ENCODE assay signal across 8 cellular contexts in genomic region chr11:118438314-118438931, GRCh38. TPM values are rescaled to one million over a fixed set of nuclear protein-coding genes. Genes with fewer than 3 reads are reported as not detected.
DNase-seq lines count a peak whose midpoint lies in the region; ATAC-seq and TF ChIP-seq lines count a peak whose summit lies in the region.

No MANE protein-coding gene starts in this region.

- H3K36me3 ChIP-seq in CD8-positive, alpha-beta memory T cell (ENCODE audit: insufficient read depth, low read length): no peaks in the 10 kb centered on the region
- H3K36me3 ChIP-seq in HAP-1 (replicated peaks) (peaks cover 9% of the 10 kb centered on the region), ovary (no peaks in the 10 kb centered on the region), uterus (no peaks in the 10 kb centered on the region)

- no peak for TF ChIP-seq EP300 in ovary (IDR thresholded peaks at IDR 0.05)

- peaks cover 0 to 53% (median 4%) of the 10 kb centered on the region in 3 donors for H3K36me3 Mint-ChIP-seq in CD8-positive, alpha-beta memory T cell
- H3K36me3 Mint-ChIP-seq in activated naive CD4-positive, alpha-beta T cell treated with anti-CD3 and anti-CD28 coated beads, Interleukin-2, amount 50 U/mL, for 72 hours: peaks cover 0 to 5% of the 10 kb centered on the region in 2 donors

- H3K9me3 ChIP-seq in CD8-positive, alpha-beta memory T cell (ENCODE audit: low read length): no peaks in the 10 kb centered on the region
- H3K9me3 ChIP-seq in HAP-1 (no peaks in the 10 kb centered on the region), ovary (no peaks in the 10 kb centered on the region), uterus (no peaks in the 10 kb centered on the region)

- no peaks in the 10 kb centered on the region for H3K9me3 Mint-ChIP-seq in CD8-positive, alpha-beta memory T cell
- H3K9me3 Mint-ChIP-seq in activated naive CD4-positive, alpha-beta T cell treated with anti-CD3 and anti-CD28 coated beads, Interleukin-2, amount 50 U/mL, for 72 hours: no peaks in the 10 kb centered on the region

- H3K27ac Mint-ChIP-seq in CD8-positive, alpha-beta memory T cell: peak overlapping the region; percentile 92 to 99 (median 97)
- H3K27ac Mint-ChIP-seq in activated naive CD4-positive, alpha-beta T cell treated with anti-CD3 and anti-CD28 coated beads, Interleukin-2, amount 50 U/mL, for 72 hours: peak overlapping the region; percentile 90 to 96

- intact Hi-C loops in ovary (cut with DNase I): loop anchor here in 2 of 4 donors (5.0 kb wide), 1 partner anchor 36 kb away; the partner anchor contains the start of gene ATP5MG (in 2 of the 2)
- intact Hi-C loops in uterus (cut with DNase I; ENCODE audit: low total_unique reads): no loop called here

- no peak for TF ChIP-seq CTCF in ovary (IDR thresholded peaks at IDR 0.05)
- TF ChIP-seq CTCF in uterus (IDR thresholded peaks at IDR 0.05): no peak

- ATAC-seq in activated naive CD4-positive, alpha-beta T cell treated with anti-CD3 and anti-CD28 coated beads, Interleukin-2, amount 50 U/mL, for 72 hours: peak; percentile 15 to 18
- ATAC-seq in GM21717 (IDR thresholded peaks at IDR 0.05; ENCODE audit: unreplicated experiment): no peak

- CTCF ChIA-PET in CD8-positive, alpha-beta memory T cell (lab: Charles Lee): interaction anchor here (1.1 to 1.2 kb wide), 2 partner anchors 13 to 79 kb away, joined by 3 to 4 read pairs; partner anchors contain the start of gene UBE4A

- peak overlapping the region; percentile 76 for H3K4me3 ChIP-seq in CD8-positive, alpha-beta memory T cell (ENCODE audit: low read length)
- H3K4me3 ChIP-seq in HAP-1 (peak overlapping the region; percentile 80), ovary (peak overlapping the region; percentile 70), uterus (peak overlapping the region; percentile 72 to 82)

- peaks cover 53% of the 10 kb centered on the region for H3K4me1 ChIP-seq in CD8-positive, alpha-beta memory T cell (ENCODE audit: insufficient read depth, low read length)
- H3K4me1 ChIP-seq in HAP-1 (peaks cover 32% of the 10 kb centered on the region), ovary (ENCODE audit: insufficient read depth) (peaks cover 3% of the 10 kb centered on the region), uterus (no peaks in the 10 kb centered on the region)

- peaks cover 0 to 7% of the 10 kb centered on the region in 2 donors for H3K27me3 Mint-ChIP-seq in CD8-positive, alpha-beta memory T cell

- H3K27ac ChIP-seq in CD8-positive, alpha-beta memory T cell (ENCODE audit: low read depth, low read length): peak overlapping the region; percentile 89
- peak overlapping the region; percentile 84 to 89 for H3K27ac ChIP-seq in ovary
- H3K27ac ChIP-seq in uterus: peak overlapping the region; percentile 98 to 99

- in situ Hi-C loops in HAP-1 (cut with MboI; ENCODE audit: low sequenced_read_pairs): no loop called here

- peak; percentile 37 to 77 (median 64) for DNase-seq in CD8-positive, alpha-beta memory T cell
- DNase-seq in HAP-1 (ENCODE audit: low spot score in 2 of 2) (peak; percentile 49 to 72), RPMI8226 (peak; percentile 50), globus pallidus (ENCODE audit: low spot score) (peak; percentile 61), ovary (peak in 4 of 5 donors; percentile 19 to 37 (median 34)), uterus (peak; percentile 16 to 35)
- peak; percentile 39 to 56 for DNase-seq in activated naive CD4-positive, alpha-beta T cell treated with anti-CD3 and anti-CD28 coated beads, Interleukin-2, amount 50 U/mL, for 72 hours (ENCODE audit: low spot score in 2 of 2)

- peak overlapping the region; percentile 91 to 99 (median 95) for H3K4me3 Mint-ChIP-seq in CD8-positive, alpha-beta memory T cell

- no peaks in the 10 kb centered on the region for H3K27me3 ChIP-seq in CD8-positive, alpha-beta memory T cell (ENCODE audit: insufficient read depth, low read length, poor library complexity, severe bottlenecking)
- H3K27me3 ChIP-seq in HAP-1 (ENCODE audit: low read depth) (no peaks in the 10 kb centered on the region), ovary (no peaks in the 10 kb centered on the region), uterus (no peaks in the 10 kb centered on the region)

- 0 to 1% (median 0%) methylated on average over 14 of the region's 14 CpGs for WGBS in ovary, 3 donors

- POLR2A ChIA-PET in CD8-positive, alpha-beta memory T cell (lab: Charles Lee): interaction anchor here (0.6 to 1.6 kb wide), 5 partner anchors 25 to 664 kb away, joined by 3 to 10 read pairs (median 3); no protein-coding TSS in a partner anchor

- peaks cover 59 to 60% (median 60%) of the 10 kb centered on the region in 3 donors for H3K4me1 Mint-ChIP-seq in CD8-positive, alpha-beta memory T cell

- TF ChIP-seq POLR2A in ovary (IDR thresholded peaks at IDR 0.05) (no peak), uterus (IDR thresholded peaks at IDR 0.05) (no peak)

RNA-seq across cellular contexts. Expression of gene KMT2A, which starts 2.1 kb away (rescaled TPM):
- total RNA-seq in CD8-positive, alpha-beta memory T cell: 10 to 100 TPM; 80.0 to 80.6 TPM
- polyA plus RNA-seq in CD8-positive, alpha-beta memory T cell: 40.5 TPM
- 10 to 100 TPM; 71.4 to 99.3 TPM for total RNA-seq in activated naive CD4-positive, alpha-beta T cell treated with anti-CD3 and anti-CD28 coated beads, Interleukin-2, amount 50 U/mL, for 72 hours
- total RNA-seq in ovary: 100 to 1,000 TPM in 2 of 7 donors, 10 to 100 TPM in 5; 72.0 to 107 (median 82.0) TPM
- polyA plus RNA-seq in ovary: 10 to 100 TPM; 25.8 to 45.2 TPM
- total RNA-seq in uterus: 100 to 1,000 TPM in 1 of 4 donors, 10 to 100 TPM in 3; 41.0 to 142 (median 73.9) TPM

RNA-seq across cellular contexts. Expression of gene ATP5MG, which starts 37.0 kb away (rescaled TPM):
- total RNA-seq in CD8-positive, alpha-beta memory T cell: 100 to 1,000 TPM; 277 to 280 TPM
- polyA plus RNA-seq in CD8-positive, alpha-beta memory T cell: 632 TPM
- total RNA-seq in activated naive CD4-positive, alpha-beta T cell treated with anti-CD3 and anti-CD28 coated beads, Interleukin-2, amount 50 U/mL, for 72 hours: 100 to 1,000 TPM; 231 to 249 TPM
- total RNA-seq in ovary: 100 to 1,000 TPM in 5 of 7 donors, 10 to 100 TPM in 2; 70.5 to 201 (median 155) TPM
- polyA plus RNA-seq in ovary: 100 to 1,000 TPM; 162 to 450 TPM
- 100 to 1,000 TPM in 3 of 4 donors, 10 to 100 TPM in 1; 36.4 to 274 (median 152) TPM for total RNA-seq in uterus
